In genomic region chr2:10141736-10142639, GRCh38 we compare ENCODE assay signal across 8 cellular contexts. TPM values are rescaled to one million over a fixed set of nuclear protein-coding genes. Genes with fewer than 3 reads are reported as not detected.
DNase-seq lines count a peak whose midpoint lies in the region; ATAC-seq and TF ChIP-seq lines count a peak whose summit lies in the region.

No MANE protein-coding gene starts in this region.

- BruUV-seq in IMR-90 (replicated peaks; lab: Mats Ljungman, UMichigan) = no TSS peak

- peak overlapping the region; percentile 42 for H2AK9ac ChIP-seq in IMR-90 (replicated peaks; ENCODE audit: low read depth, low read length, poor library complexity)

- H3K4ac ChIP-seq in IMR-90 (ENCODE audit: low read depth, low read length) = no peak overlapping the region

- H3K18ac ChIP-seq in IMR-90 (ENCODE audit: low read depth, low read length) = no peak overlapping the region

- peak; percentile 67; the same call in 1 of the 2 replicates for ATAC-seq in IMR-90 (ENCODE audit: low read depth)
- peak; percentile 42 to 56 for ATAC-seq in left cardiac atrium
- ATAC-seq in stimulated activated naive B cell treated with anti-CD40 and anti-IgM and Interleukin-4, amounts not matched to agents 10 μg/mL and 1 μg/mL and 100 μg/mL, for 72 hours (replicated peaks) = peak; percentile 78 to 84
- no peak for ATAC-seq in HG03378 (IDR thresholded peaks at IDR 0.05; ENCODE audit: unreplicated experiment)
- no peak for ATAC-seq in HG02571 (IDR thresholded peaks at IDR 0.05; ENCODE audit: unreplicated experiment)
- no peak for ATAC-seq in HG03045 (IDR thresholded peaks at IDR 0.05; ENCODE audit: unreplicated experiment)

- H3K23ac ChIP-seq in IMR-90 (ENCODE audit: low read depth, low read length) = no peak overlapping the region

- H3K27ac Mint-ChIP-seq in CD14-positive monocyte = peak overlapping the region in 3 of 7 donors; percentile 7 to 67 (median 19)
- peak overlapping the region; percentile 77 for H3K27ac Mint-ChIP-seq in activated T-helper 2 cell treated with anti-CD3 and anti-CD28 coated beads, Interferon-gamma antibody, Interleukin-2, Interleukin-4, amounts not matched to agents 10 μg/mL and 5 μg/mL and 100 μg/mL, durations not matched to agents 14 hours and 24 hours and 36 hours
- no peak overlapping the region for H3K27ac Mint-ChIP-seq in stimulated activated naive B cell treated with anti-CD40 and anti-IgM and Interleukin-4, amounts not matched to agents 10 μg/mL and 1 μg/mL and 100 μg/mL, for 72 hours

- no peak overlapping the region for H2AK5ac ChIP-seq in IMR-90 (ENCODE audit: low read depth, low read length)

- no peak overlapping the region for H3K56ac ChIP-seq in IMR-90 (ENCODE audit: extremely low read depth, insufficient read depth, low read length)

- intact Hi-C loops in CD14-positive monocyte (cut with micrococcal nuclease) (no loop called here), IMR-90 (cut with micrococcal nuclease) (no loop called here), left cardiac atrium (cut with DNase I) (loop anchor here in 1 of 2 donors (5.0 kb wide), 2 partner anchors 270 to 295 kb away; no protein-coding TSS in a partner anchor)
- intact Hi-C loops in activated T-helper 2 cell treated with anti-CD3 and anti-CD28 coated beads, Interferon-gamma antibody, Interleukin-2, Interleukin-4, amounts not matched to agents 10 μg/mL and 5 μg/mL and 100 μg/mL, durations not matched to agents 14 hours and 24 hours and 36 hours (cut with micrococcal nuclease) = loop anchor here (5.0 kb wide), 1 partner anchor 290 kb away; no protein-coding TSS in a partner anchor

- DNase-seq in CD14-positive monocyte (ENCODE audit: low spot score) (peak; percentile 22), IMR-90 (no peak), left cardiac atrium (no peak)
- DNase-seq in activated T-helper 2 cell treated with anti-CD3 and anti-CD28 coated beads, Interferon-gamma antibody, Interleukin-2, Interleukin-4, amounts not matched to agents 10 μg/mL and 5 μg/mL and 100 μg/mL, durations not matched to agents 14 hours and 24 hours and 36 hours (ENCODE audit: low spot score) = no peak
- DNase-seq in stimulated activated naive B cell treated with anti-CD40 and anti-IgM and Interleukin-4, amounts not matched to agents 10 μg/mL and 1 μg/mL and 100 μg/mL, for 72 hours = no peak

- peaks cover 42 to 69% of the 10 kb centered on the region in 2 donors for H3K36me3 Mint-ChIP-seq in CD14-positive monocyte
- H3K36me3 Mint-ChIP-seq in activated T-helper 2 cell treated with anti-CD3 and anti-CD28 coated beads, Interferon-gamma antibody, Interleukin-2, Interleukin-4, amounts not matched to agents 10 μg/mL and 5 μg/mL and 100 μg/mL, durations not matched to agents 14 hours and 24 hours and 36 hours (ENCODE audit: low read depth) = peaks cover 49% of the 10 kb centered on the region
- H3K36me3 Mint-ChIP-seq in stimulated activated naive B cell treated with anti-CD40 and anti-IgM and Interleukin-4, amounts not matched to agents 10 μg/mL and 1 μg/mL and 100 μg/mL, for 72 hours = peaks cover 0 to 6% of the 10 kb centered on the region in 2 donors

- H3K4me1 ChIP-seq in IMR-90 (ENCODE audit: control insufficient read depth, insufficient read depth, low read length) = no peaks in the 10 kb centered on the region; the same call in 1 of the 2 replicates

- H3K14ac ChIP-seq in IMR-90 (replicated peaks; ENCODE audit: low read depth, low read length) = no peak overlapping the region

- no peak overlapping the region for H4K8ac ChIP-seq in IMR-90 (ENCODE audit: low read depth in 2 of 2, low read length in 2 of 2)

- no peaks in the 10 kb centered on the region for H3K9me3 ChIP-seq in IMR-90 (ENCODE audit: control insufficient read depth, insufficient read depth, low read length)

- dilution Hi-C loops in IMR-90 (cut with HindIII; ENCODE audit: low sequenced_read_pairs, unreplicated experiment) = no loop called here

- in situ Hi-C loops in IMR-90 (cut with MboI; ENCODE audit: low sequenced_read_pairs) = loop anchor here (10.0 kb wide), 1 partner anchor 263 kb away; no protein-coding TSS in a partner anchor

- H4K91ac ChIP-seq in IMR-90 (ENCODE audit: insufficient read depth, low read depth, low read length) = no peak overlapping the region

- H3K27ac ChIP-seq in IMR-90 (ENCODE audit: insufficient read depth, low read length) = no peak overlapping the region

- peak overlapping the region; percentile 70 for H2AFZ ChIP-seq in IMR-90 (replicated peaks; ENCODE audit: low read length, poor library complexity)

- H3K9ac ChIP-seq in IMR-90 (ENCODE audit: low read depth, low read length) = no peak overlapping the region

- WGBS in IMR-90 (ENCODE audit: extremely low coverage in 2 of 2, insufficient read length in 1 of 2), 2 experiments = 86% methylated on average over 11 of the region's 32 CpGs; no CpG with 5 or more reads in 1 of the 2 experiments

- H2BK120ac ChIP-seq in IMR-90 (ENCODE audit: low read depth, low read length) = no peak overlapping the region

- peak; percentile 20 for TF ChIP-seq CTCF in CD14-positive monocyte (IDR thresholded peaks at IDR 0.05)
- TF ChIP-seq CTCF in IMR-90 (conservative IDR thresholded peaks at IDR 0.05; ENCODE audit: low read depth, low read length) = peak; percentile 45

- no peaks in the 10 kb centered on the region for H4K20me1 ChIP-seq in IMR-90 (ENCODE audit: insufficient read depth, low read length)

- TF ChIP-seq RAD21 in IMR-90 (IDR thresholded peaks at IDR 0.05; ENCODE audit: low read length) = peak; percentile 53

- H3K79me1 ChIP-seq in IMR-90 (ENCODE audit: low read depth in 1 of 2, low read length in 2 of 2) = no peaks in the 10 kb centered on the region; a peak in 1 of 4 replicates

- no peaks in the 10 kb centered on the region for H3K4me1 Mint-ChIP-seq in CD14-positive monocyte
- peaks cover 24% of the 10 kb centered on the region for H3K4me1 Mint-ChIP-seq in activated T-helper 2 cell treated with anti-CD3 and anti-CD28 coated beads, Interferon-gamma antibody, Interleukin-2, Interleukin-4, amounts not matched to agents 10 μg/mL and 5 μg/mL and 100 μg/mL, durations not matched to agents 14 hours and 24 hours and 36 hours (ENCODE audit: low read depth)
- H3K4me1 Mint-ChIP-seq in stimulated activated naive B cell treated with anti-CD40 and anti-IgM and Interleukin-4, amounts not matched to agents 10 μg/mL and 1 μg/mL and 100 μg/mL, for 72 hours = peaks cover 1 to 4% of the 10 kb centered on the region in 2 donors

- H2BK20ac ChIP-seq in IMR-90 (ENCODE audit: low read depth, low read length) = no peak overlapping the region

- no peak overlapping the region for H2BK5ac ChIP-seq in IMR-90 (ENCODE audit: low read depth, low read length, poor library complexity, severe bottlenecking)

- CTCF ChIA-PET in IMR-90 (lab: Yijun Ruan, JAX) = no interaction called here

- H3K4me3 Mint-ChIP-seq in CD14-positive monocyte = no peak overlapping the region
- peak overlapping the region; percentile 0 for H3K4me3 Mint-ChIP-seq in activated T-helper 2 cell treated with anti-CD3 and anti-CD28 coated beads, Interferon-gamma antibody, Interleukin-2, Interleukin-4, amounts not matched to agents 10 μg/mL and 5 μg/mL and 100 μg/mL, durations not matched to agents 14 hours and 24 hours and 36 hours (ENCODE audit: low read depth)
- no peak overlapping the region for H3K4me3 Mint-ChIP-seq in stimulated activated naive B cell treated with anti-CD40 and anti-IgM and Interleukin-4, amounts not matched to agents 10 μg/mL and 1 μg/mL and 100 μg/mL, for 72 hours

- POLR2A ChIA-PET in IMR-90 (lab: Charles Lee; ENCODE audit: unreplicated experiment) = no interaction called here

- no peak overlapping the region for H3K4me2 ChIP-seq in IMR-90 (ENCODE audit: low read depth, low read length)

- no peaks in the 10 kb centered on the region for H3K27me3 Mint-ChIP-seq in CD14-positive monocyte (ENCODE audit: low read depth in 3 of 3)
- no peaks in the 10 kb centered on the region for H3K27me3 Mint-ChIP-seq in activated T-helper 2 cell treated with anti-CD3 and anti-CD28 coated beads, Interferon-gamma antibody, Interleukin-2, Interleukin-4, amounts not matched to agents 10 μg/mL and 5 μg/mL and 100 μg/mL, durations not matched to agents 14 hours and 24 hours and 36 hours (ENCODE audit: low read depth)
- no peaks in the 10 kb centered on the region for H3K27me3 Mint-ChIP-seq in stimulated activated naive B cell treated with anti-CD40 and anti-IgM and Interleukin-4, amounts not matched to agents 10 μg/mL and 1 μg/mL and 100 μg/mL, for 72 hours

- H3K27me3 ChIP-seq in IMR-90 (ENCODE audit: control insufficient read depth, insufficient read depth, low read length) = no peaks in the 10 kb centered on the region

- peaks cover 0 to 2% (median 0%) of the 10 kb centered on the region in 7 donors for H3K9me3 Mint-ChIP-seq in CD14-positive monocyte
- no peaks in the 10 kb centered on the region for H3K9me3 Mint-ChIP-seq in activated T-helper 2 cell treated with anti-CD3 and anti-CD28 coated beads, Interferon-gamma antibody, Interleukin-2, Interleukin-4, amounts not matched to agents 10 μg/mL and 5 μg/mL and 100 μg/mL, durations not matched to agents 14 hours and 24 hours and 36 hours
- no peaks in the 10 kb centered on the region for H3K9me3 Mint-ChIP-seq in stimulated activated naive B cell treated with anti-CD40 and anti-IgM and Interleukin-4, amounts not matched to agents 10 μg/mL and 1 μg/mL and 100 μg/mL, for 72 hours

- H4K5ac ChIP-seq in IMR-90 (ENCODE audit: low read depth, low read length) = no peak overlapping the region

- H3K4me3 ChIP-seq in IMR-90 (ENCODE audit: insufficient read depth, low read depth, low read length) = no peak overlapping the region

- H3K9me1 ChIP-seq in IMR-90 (ENCODE audit: insufficient read depth, low read length) = peaks cover 9% of the 10 kb centered on the region; the same call in 1 of the 2 replicates

- no peak for TF ChIP-seq POLR2A in IMR-90 (IDR thresholded peaks at IDR 0.05; ENCODE audit: low read depth, low read length)

- H2BK15ac ChIP-seq in IMR-90 (ENCODE audit: low read depth, low read length) = no peak overlapping the region

- no peaks in the 10 kb centered on the region for H3K36me3 ChIP-seq in IMR-90 (ENCODE audit: control insufficient read depth, insufficient read depth, low read length)

TF ChIP-seq in IMR-90, 13 proteins besides CTCF, POLR2A, EP300 and RAD21 (continues in another document):
- TF ChIP-seq MXI1 (IDR thresholded peaks at IDR 0.05; ENCODE audit: borderline replicate concordance, low read depth, low read length) (no peak), SMC3 (IDR thresholded peaks at IDR 0.05; ENCODE audit: low read depth, low read length) (peak; percentile 44), NFE2L2 (IDR thresholded peaks at IDR 0.05; ENCODE audit: low read depth, low read length) (no peak)

RNA-seq across cellular contexts. Expression of gene RRM2, which starts 19.4 kb away (rescaled TPM):
- polyA plus RNA-seq in CD14-positive monocyte = not detected
- 53.6 and 75.5 TPM in 2 replicates for total RNA-seq in IMR-90 (2012; rRNA removed)
- 68.5 and 112 TPM in 2 replicates for polyA plus RNA-seq in IMR-90 (2012; rRNA removed)
- polyA plus RNA-seq in IMR-90 (2012; cell fraction: cytosol; rRNA removed) = 34.6 and 66.1 TPM in 2 replicates
- polyA plus RNA-seq in IMR-90 (2012; cell fraction: nucleus; rRNA removed; ENCODE audit: low replicate concordance) = 18.3 and 62.2 TPM in 2 replicates
- total RNA-seq in activated T-helper 2 cell treated with anti-CD3 and anti-CD28 coated beads, Interferon-gamma antibody, Interleukin-2, Interleukin-4, amounts not matched to agents 10 μg/mL and 5 μg/mL and 100 μg/mL, durations not matched to agents 14 hours and 24 hours and 36 hours = 374 TPM in 2 replicates
- total RNA-seq in left cardiac atrium = 1 to 10 TPM; 1.0 to 6.1 TPM

Comparison
In these comparisons a context has a peak if more than half of its experiments do, and no peak if none do; other contexts are left out.
1. ATAC-seq: peak in IMR-90 (single experiment), left cardiac atrium (2 of 2) and stimulated activated naive B cell treated with anti-CD40 and anti-IgM and Interleukin-4, amounts not matched to agents 10 μg/mL and 1 μg/mL and 100 μg/mL, for 72 hours (2 of 2); none in HG03378 (single experiment), HG02571 (single experiment) and HG03045 (single experiment).